8 cellular contexts compared by ENCODE assay signal in genomic region chr6:37818536-37819176, GRCh38. TPM values are rescaled to one million over a fixed set of nuclear protein-coding genes. Genes with fewer than 3 reads are reported as not detected.
DNase-seq lines count a peak whose midpoint lies in the region; ATAC-seq and TF ChIP-seq lines count a peak whose summit lies in the region.

No MANE protein-coding gene starts in this region.

- peak; percentile 63 for ATAC-seq in GM19463 (IDR thresholded peaks at IDR 0.05; ENCODE audit: unreplicated experiment)

- no peaks in the 10 kb centered on the region for H3K36me3 ChIP-seq in mucosa of rectum (ENCODE audit: control insufficient read depth in 2 of 2, insufficient read depth in 2 of 2, low read length in 2 of 2)

- H3K4me3 ChIP-seq in epithelial cell of proximal tubule (ENCODE audit: low read depth, low read length) (peak overlapping the region; percentile 86), mucosa of rectum (ENCODE audit: low read length in 2 of 2) (peak overlapping the region; percentile 92 to 95)

- no peak for TF ChIP-seq CTCF in epithelial cell of proximal tubule (conservative IDR thresholded peaks at IDR 0.05; ENCODE audit: low read depth, low read length)

- H3K9me3 ChIP-seq in mucosa of rectum (ENCODE audit: control insufficient read depth in 2 of 2, low read length in 2 of 2) = no peaks in the 10 kb centered on the region

- peak; percentile 93 for DNase-seq in COR-L47 (lab: John Stamatoyannopoulos, UW)
- DNase-seq in HK-2 (ENCODE audit: unreplicated experiment) = peak; percentile 95
- DNase-seq in NK-92 treated with Interleukin-12 subunit alpha and Interleukin-12 subunit beta, amount 100 ng/mL, for 24 hours (lab: John Stamatoyannopoulos, UW) = peak; percentile 92
- peak; percentile 90 for DNase-seq in activated CD8-positive, alpha-beta memory T cell treated with anti-CD3 and anti-CD28 coated beads, Interleukin-2, amount 50 U/mL, for 24 hours (ENCODE audit: extremely low read depth)
- peak; percentile 66 for DNase-seq in epithelial cell of proximal tubule (ENCODE audit: low read depth)
- peak; percentile 96 for DNase-seq in stimulated activated CD8-positive, alpha-beta memory T cell treated with anti-CD3 and anti-CD28 coated beads, Interleukin-4, amount 100 ng/mL, for 48 hours

- H3K4me1 ChIP-seq in mucosa of rectum (ENCODE audit: control insufficient read depth in 2 of 2, insufficient read depth in 2 of 2, low read length in 2 of 2) = peaks cover 32 to 34% of the 10 kb centered on the region in 2 donors

- peak overlapping the region; percentile 87 to 98 for H3K9ac ChIP-seq in mucosa of rectum (ENCODE audit: low read depth in 1 of 2, low read length in 2 of 2)

- no peaks in the 10 kb centered on the region for H3K27me3 ChIP-seq in mucosa of rectum (ENCODE audit: control insufficient read depth in 2 of 2, insufficient read depth in 2 of 2, low read length in 2 of 2)

- H3K27ac ChIP-seq in mucosa of rectum (ENCODE audit: low read depth in 2 of 2, low read length in 2 of 2) = peak overlapping the region; percentile 93 to 95

RNA-seq across cellular contexts. Expression of gene ZFAND3, which starts 0.9 kb away (rescaled TPM):
- total RNA-seq in epithelial cell of proximal tubule = 18.7 and 23.2 TPM in 2 replicates

Comparison
In these comparisons a context has a peak if more than half of its experiments do, and no peak if none do; other contexts are left out.
1. Peak in every context shown above with its lines: DNase-seq, ATAC-seq, H3K4me3 ChIP-seq and H3K27ac ChIP-seq.